1 cellular context compared by ENCODE assay signal in the genomic region with DNA sequence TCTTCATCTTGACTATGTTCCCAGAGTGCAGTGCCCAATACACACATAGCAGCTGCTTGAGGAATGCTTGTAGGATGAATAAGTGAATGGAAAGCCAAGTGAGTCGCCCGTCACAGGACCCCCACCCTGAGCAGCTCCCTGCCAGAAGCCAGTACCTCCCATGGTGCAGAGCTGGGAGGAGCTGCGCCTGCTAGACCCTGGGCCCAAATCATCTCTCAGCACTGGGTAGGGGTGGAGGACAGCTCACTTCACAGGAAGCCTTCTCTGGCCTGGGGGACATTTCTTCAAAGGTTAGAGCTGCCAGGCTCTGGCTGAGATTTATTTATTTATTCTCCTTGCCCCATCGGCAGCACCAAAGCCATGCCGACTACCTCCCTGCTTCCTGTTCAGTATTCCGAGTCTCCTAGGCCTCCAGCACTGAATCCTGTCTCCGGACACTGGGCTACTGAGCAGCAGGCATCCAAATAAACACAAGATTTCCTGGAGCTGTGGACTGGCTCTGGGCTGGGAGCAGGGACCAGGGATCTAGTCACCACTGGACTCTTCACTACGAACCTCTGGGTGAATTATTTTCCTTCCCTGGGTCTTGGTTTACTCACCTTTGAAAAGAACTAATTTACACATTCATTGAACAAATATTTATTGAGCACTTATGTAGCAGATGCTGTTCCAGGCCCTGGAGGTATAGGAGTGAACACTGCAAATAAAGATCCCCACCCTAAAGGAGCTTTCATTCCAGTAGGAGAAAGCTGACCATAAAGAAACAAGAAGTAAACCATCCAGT.
TF ChIP-seq lines count a peak whose summit lies in the region.

No MANE protein-coding gene starts in this region.

TF ChIP-seq in IMR-90, 13 proteins besides CTCF, POLR2A, EP300 and RAD21:
- TF ChIP-seq, protein P1, sequence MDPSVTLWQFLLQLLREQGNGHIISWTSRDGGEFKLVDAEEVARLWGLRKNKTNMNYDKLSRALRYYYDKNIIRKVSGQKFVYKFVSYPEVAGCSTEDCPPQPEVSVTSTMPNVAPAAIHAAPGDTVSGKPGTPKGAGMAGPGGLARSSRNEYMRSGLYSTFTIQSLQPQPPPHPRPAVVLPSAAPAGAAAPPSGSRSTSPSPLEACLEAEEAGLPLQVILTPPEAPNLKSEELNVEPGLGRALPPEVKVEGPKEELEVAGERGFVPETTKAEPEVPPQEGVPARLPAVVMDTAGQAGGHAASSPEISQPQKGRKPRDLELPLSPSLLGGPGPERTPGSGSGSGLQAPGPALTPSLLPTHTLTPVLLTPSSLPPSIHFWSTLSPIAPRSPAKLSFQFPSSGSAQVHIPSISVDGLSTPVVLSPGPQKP (IDR thresholded peaks at IDR 0.05; ENCODE audit: borderline replicate concordance, low read depth, low read length): no peak
- TF ChIP-seq CEBPB (IDR thresholded peaks at IDR 0.05; ENCODE audit: low read depth, low read length): no peak
- no peak for TF ChIP-seq SMC3 (IDR thresholded peaks at IDR 0.05; ENCODE audit: low read depth, low read length)
- no peak for TF ChIP-seq NFE2L2 (IDR thresholded peaks at IDR 0.05; ENCODE audit: low read depth, low read length)
- no peak for TF ChIP-seq FOS (IDR thresholded peaks at IDR 0.05; ENCODE audit: low read depth, low read length)
- TF ChIP-seq RFX5 (IDR thresholded peaks at IDR 0.05; ENCODE audit: low read depth, low read length): no peak
- no peak for TF ChIP-seq RCOR1 (IDR thresholded peaks at IDR 0.05; ENCODE audit: insufficient replicate concordance, low read length)
- TF ChIP-seq MAFK (IDR thresholded peaks at IDR 0.05; ENCODE audit: low read depth, low read length): no peak
- TF ChIP-seq BHLHE40 (IDR thresholded peaks at IDR 0.05; ENCODE audit: low read depth, low read length): no peak
- TF ChIP-seq, protein P2, sequence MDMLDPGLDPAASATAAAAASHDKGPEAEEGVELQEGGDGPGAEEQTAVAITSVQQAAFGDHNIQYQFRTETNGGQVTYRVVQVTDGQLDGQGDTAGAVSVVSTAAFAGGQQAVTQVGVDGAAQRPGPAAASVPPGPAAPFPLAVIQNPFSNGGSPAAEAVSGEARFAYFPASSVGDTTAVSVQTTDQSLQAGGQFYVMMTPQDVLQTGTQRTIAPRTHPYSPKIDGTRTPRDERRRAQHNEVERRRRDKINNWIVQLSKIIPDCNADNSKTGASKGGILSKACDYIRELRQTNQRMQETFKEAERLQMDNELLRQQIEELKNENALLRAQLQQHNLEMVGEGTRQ (IDR thresholded peaks at IDR 0.05; ENCODE audit: low read depth, low read length): no peak
- no peak for TF ChIP-seq MXI1 (IDR thresholded peaks at IDR 0.05; ENCODE audit: borderline replicate concordance, low read depth, low read length)
- TF ChIP-seq MAZ (IDR thresholded peaks at IDR 0.05; ENCODE audit: borderline replicate concordance, low read depth, low read length): no peak
- TF ChIP-seq CHD1 (IDR thresholded peaks at IDR 0.05; ENCODE audit: low read depth, low read length): no peak
TF ChIP-seq in IMR-90: peak in this region for 0.
